In the genomic region with DNA sequence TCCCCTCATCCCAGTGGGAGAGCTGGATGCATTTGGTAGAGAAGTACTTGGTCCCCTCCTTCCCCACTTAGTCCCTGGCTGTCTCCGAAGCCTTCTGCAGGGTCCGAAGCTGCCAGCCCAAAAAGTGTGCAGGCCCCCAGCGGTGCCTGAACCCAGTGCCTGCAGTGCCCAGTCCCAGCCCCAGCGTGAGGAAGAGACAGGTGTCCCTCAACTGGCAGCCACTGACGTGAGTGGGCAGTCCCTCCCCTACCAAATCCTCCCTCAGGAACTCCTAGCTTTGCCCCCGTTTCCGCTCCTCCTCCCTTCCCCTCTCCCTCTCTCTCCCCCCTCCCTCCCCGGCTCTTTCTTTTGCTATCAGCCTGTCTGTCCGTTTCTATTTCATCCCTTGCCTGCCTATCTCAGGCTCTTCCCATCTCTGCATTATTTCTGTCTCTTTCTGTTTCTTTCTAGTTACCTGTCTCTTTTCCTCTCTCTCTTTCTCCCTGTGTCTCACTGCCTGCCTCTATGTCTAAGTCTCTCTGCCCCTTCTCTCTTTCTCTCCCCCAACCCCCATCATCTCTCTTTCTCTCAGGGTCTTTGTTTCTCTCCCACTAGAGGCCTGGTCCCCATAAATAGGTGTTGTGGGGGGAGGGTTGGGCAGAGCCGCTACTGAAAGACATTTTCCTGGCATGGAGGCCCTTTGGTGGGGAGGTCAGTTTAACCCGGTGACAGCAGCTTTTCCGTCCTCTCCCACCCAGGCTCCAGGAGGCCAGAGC, we compare ENCODE assay signal across 8 cellular contexts. TPM values are rescaled to one million over a fixed set of nuclear protein-coding genes. Genes with fewer than 3 reads are reported as not detected.
DNase-seq lines count a peak whose midpoint lies in the region; ATAC-seq and TF ChIP-seq lines count a peak whose summit lies in the region.

No MANE protein-coding gene starts in this region.

- H4K20me1 ChIP-seq in smooth muscle cell (ENCODE audit: low read depth): peaks cover 4% of the 10 kb centered on the region

- H3K4me1 ChIP-seq in esophagus muscularis mucosa (peaks cover 71 to 82% (median 81%) of the 10 kb centered on the region in 4 donors), smooth muscle cell (ENCODE audit: low read depth) (peaks cover 33% of the 10 kb centered on the region)

- intact Hi-C loops in esophagus muscularis mucosa (cut with DNase I): loop anchor here (2.0 kb wide), 2 partner anchors 71 to 135 kb away; partner anchors contain the start of gene BLVRB

- no peaks in the 10 kb centered on the region for H3K36me3 ChIP-seq in esophagus muscularis mucosa
- H3K36me3 ChIP-seq in smooth muscle cell (ENCODE audit: low read depth): no peaks in the 10 kb centered on the region

- H2AFZ ChIP-seq in smooth muscle cell (ENCODE audit: low read depth): no peak overlapping the region

- DNase-seq in NCI-H2171 treated with DMSO at 0.1 percent for 48 hours (lab: John Stamatoyannopoulos, UW) (peak; percentile 28), NCI-H2171 (lab: John Stamatoyannopoulos, UW) (no peak), esophagus muscularis mucosa (ENCODE audit: extremely low spot score) (no peak), smooth muscle cell (lab: John Stamatoyannopoulos, UW; ENCODE audit: unreplicated experiment) (no peak), NCI-H2107 treated with DMSO at 0.1 percent for 48 hours (lab: John Stamatoyannopoulos, UW; ENCODE audit: unreplicated experiment) (no peak), HuH-7 (ENCODE audit: low spot score) (no peak)

- no peak overlapping the region for H3K9ac ChIP-seq in smooth muscle cell (ENCODE audit: low read depth)

- H3F3A ChIP-seq in smooth muscle cell (ENCODE audit: low read depth): peaks cover 17% of the 10 kb centered on the region

- peak overlapping the region; percentile 94 for H3K4me2 ChIP-seq in smooth muscle cell

- 12% methylated on average over 12 of the region's 12 CpGs for WGBS in esophagus muscularis mucosa
- WGBS in smooth muscle cell (ENCODE audit: low lambda C conversion rate): 17% methylated on average over 9 of the region's 12 CpGs

- no peak for TF ChIP-seq CTCF in esophagus muscularis mucosa (IDR thresholded peaks at IDR 0.05)
- TF ChIP-seq CTCF in smooth muscle cell (IDR thresholded peaks at IDR 0.05; ENCODE audit: borderline replicate concordance, insufficient read depth, poor library complexity, severe bottlenecking): no peak

- no peak for ATAC-seq in GM21360 (IDR thresholded peaks at IDR 0.05; ENCODE audit: unreplicated experiment)

- peaks cover 3 to 77% (median 24%) of the 10 kb centered on the region in 4 donors for H3K27me3 ChIP-seq in esophagus muscularis mucosa
- H3K27me3 ChIP-seq in smooth muscle cell (ENCODE audit: low read depth): peaks cover 3% of the 10 kb centered on the region

- no peaks in the 10 kb centered on the region for H3K79me2 ChIP-seq in smooth muscle cell (ENCODE audit: low read depth)

- H3K9me3 ChIP-seq in esophagus muscularis mucosa: no peaks in the 10 kb centered on the region
- no peaks in the 10 kb centered on the region for H3K9me3 ChIP-seq in smooth muscle cell (replicated peaks; ENCODE audit: low read depth)

- H3K27ac ChIP-seq in esophagus muscularis mucosa (replicated peaks in 1 of 4): peak overlapping the region; percentile 71 to 88 (median 80)
- no peak overlapping the region for H3K27ac ChIP-seq in smooth muscle cell (ENCODE audit: low read depth)

- TF ChIP-seq EP300 in esophagus muscularis mucosa (IDR thresholded peaks at IDR 0.05): no peak

- H3K4me3 ChIP-seq in esophagus muscularis mucosa: peak overlapping the region; percentile 61 to 73 (median 66)
- peak overlapping the region; percentile 26 for H3K4me3 ChIP-seq in smooth muscle cell

- 0 out of 2 replicates have a peak, but pooled peaks have one; percentile 14 for TF ChIP-seq POLR2A in Raji (IDR thresholded peaks at IDR 0.05; ENCODE audit: insufficient read depth, low read depth, low read length)
- TF ChIP-seq POLR2A in esophagus muscularis mucosa (IDR thresholded peaks at IDR 0.05; ENCODE audit: low read depth): no peak

RNA-seq across cellular contexts. Expression of gene LTBP4, which starts 1.7 kb away (rescaled TPM):
- 100 to 1,000 TPM; 358 to 430 (median 397) TPM for total RNA-seq in esophagus muscularis mucosa
- 28.5 and 38.5 TPM in 2 replicates for total RNA-seq in smooth muscle cell
- 170 and 188 TPM in 2 replicates for polyA plus RNA-seq in smooth muscle cell

RNA-seq across cellular contexts. Expression of gene SHKBP1, which starts 22.8 kb away (rescaled TPM):
- 10 to 100 TPM; 39.5 to 82.7 (median 52.7) TPM for total RNA-seq in esophagus muscularis mucosa
- 38.8 and 40.9 TPM in 2 replicates for total RNA-seq in smooth muscle cell
- 90.8 and 102 TPM in 2 replicates for polyA plus RNA-seq in smooth muscle cell
